Comparison of ENCODE assay signal across 8 cellular contexts in the genomic region with DNA sequence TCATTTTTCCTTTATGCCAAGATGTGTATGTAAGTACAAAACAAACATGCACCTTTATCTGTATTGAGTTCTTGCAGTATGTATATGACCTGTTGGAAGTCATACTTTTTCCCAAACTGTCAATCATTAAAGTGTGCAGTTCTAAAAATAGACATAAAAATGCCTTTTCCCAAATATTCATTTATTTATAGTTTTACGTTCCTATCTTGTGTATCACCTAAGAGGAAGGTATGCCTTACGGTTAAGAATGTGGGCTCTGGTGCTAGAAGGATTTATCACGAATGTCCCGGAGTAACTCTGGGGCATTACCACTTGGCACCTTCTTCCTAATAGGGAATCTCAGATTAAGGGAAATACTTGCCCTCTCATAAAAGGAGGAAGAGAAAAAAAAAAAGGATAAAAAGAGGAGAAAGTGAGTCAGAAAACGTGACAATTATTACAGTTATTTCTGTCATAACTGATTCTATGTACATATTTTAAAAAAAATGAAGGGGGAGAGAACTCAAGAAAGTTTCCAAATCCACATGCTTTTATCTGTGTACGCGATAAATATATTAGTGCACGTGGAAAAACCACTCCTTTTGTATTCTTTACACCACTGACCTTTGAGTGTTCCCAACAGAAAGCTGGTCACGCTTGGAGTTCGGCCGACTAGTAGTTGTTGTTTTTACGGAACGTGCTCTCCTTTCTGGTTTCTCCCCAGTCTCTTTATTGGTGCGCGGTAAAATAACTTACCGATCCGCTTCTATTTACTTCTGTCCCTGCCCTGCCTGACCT. TPM values are rescaled to one million over a fixed set of nuclear protein-coding genes. Genes with fewer than 3 reads are reported as not detected.
A peak's percentile ranks its signal among the peaks of the same experiment; 100 is the strongest.
DNase-seq lines count a peak whose midpoint lies in the region; ATAC-seq and TF ChIP-seq lines count a peak whose summit lies in the region.

No MANE protein-coding gene starts in this region.

- H3K4me3 ChIP-seq in CD8-positive, alpha-beta T cell (ENCODE audit: low read depth, low read length), result peak overlapping the region; percentile 75
- peak overlapping the region; percentile 89 to 97 for H3K4me3 ChIP-seq in muscle layer of colon (ENCODE audit: low read depth in 1 of 2, low read length in 2 of 2)

- no peak for ATAC-seq in CD8-positive, alpha-beta T cell
- ATAC-seq in HG03196 (IDR thresholded peaks at IDR 0.05; ENCODE audit: unreplicated experiment) (peak; percentile 3), GM21737 (IDR thresholded peaks at IDR 0.05; ENCODE audit: unreplicated experiment) (no peak)

- CTCF ChIA-PET in CD8-positive, alpha-beta T cell (lab: Charles Lee), result interaction anchor here (0.6 to 1.7 kb wide), 4 partner anchors 30 to 61 kb away, joined by 3 to 6 read pairs (median 4); a partner anchor contains a TSS

- POLR2A ChIA-PET in CD8-positive, alpha-beta T cell (lab: Charles Lee), result interaction anchor here (1.4 to 4.4 kb wide), 2 partner anchors 11 to 59 kb away, joined by 3 to 59 read pairs; a partner anchor contains a TSS

- intact Hi-C loops in CD8-positive, alpha-beta T cell (cut with DNase I, micrococcal nuclease), result no loop called here

- no peaks in the 10 kb centered on the region for H3K9me3 Mint-ChIP-seq in CD8-positive, alpha-beta T cell

- peaks cover 19% of the 10 kb centered on the region for H3K4me1 Mint-ChIP-seq in CD8-positive, alpha-beta T cell (ENCODE audit: low read depth)

- no peaks in the 10 kb centered on the region for H3K27me3 Mint-ChIP-seq in CD8-positive, alpha-beta T cell (ENCODE audit: low read depth)

- H3K36me3 Mint-ChIP-seq in CD8-positive, alpha-beta T cell, result peaks cover 21% of the 10 kb centered on the region

- H3K36me3 ChIP-seq in CD8-positive, alpha-beta T cell (ENCODE audit: insufficient read depth, low read length), result peaks cover 7% of the 10 kb centered on the region
- H3K36me3 ChIP-seq in muscle layer of colon (ENCODE audit: insufficient read depth, low read length), result peaks cover 5% of the 10 kb centered on the region

- peak overlapping the region; percentile 87 for H3K27ac ChIP-seq in CD8-positive, alpha-beta T cell (ENCODE audit: low read depth, low read length)
- H3K27ac ChIP-seq in caudate nucleus (ENCODE audit: low read depth, low read length) (peak overlapping the region; percentile 94), muscle layer of colon (ENCODE audit: low read depth, low read length) (peak overlapping the region; percentile 92)

- TF ChIP-seq CTCF in CD8-positive, alpha-beta T cell (IDR thresholded peaks at IDR 0.05), result no peak

- no peaks in the 10 kb centered on the region for H3K9me3 ChIP-seq in CD8-positive, alpha-beta T cell (ENCODE audit: low read length)
- H3K9me3 ChIP-seq in muscle layer of colon (ENCODE audit: low read length), result no peaks in the 10 kb centered on the region

- peak overlapping the region; percentile 92 for H3K9ac ChIP-seq in muscle layer of colon (ENCODE audit: low read length)

- no peak overlapping the region for H3K27ac Mint-ChIP-seq in CD8-positive, alpha-beta T cell

- no peaks in the 10 kb centered on the region for H3K27me3 ChIP-seq in CD8-positive, alpha-beta T cell (ENCODE audit: insufficient read depth, low read length)
- no peaks in the 10 kb centered on the region for H3K27me3 ChIP-seq in muscle layer of colon (ENCODE audit: control insufficient read depth in 1 of 2, insufficient read depth in 2 of 2, low read length in 2 of 2)

- H3K4me3 Mint-ChIP-seq in CD8-positive, alpha-beta T cell, result no peak overlapping the region

- no peak for DNase-seq in CD8-positive, alpha-beta T cell
- peak in 1 of 61 donors; percentile 41 for DNase-seq in caudate nucleus (lab: John Stamatoyannopoulos, UW)
- DNase-seq in stimulated activated CD4-positive, alpha-beta T cell treated with anti-CD3 and anti-CD28 coated beads, Interleukin-12 subunit alpha, Interleukin-12 subunit beta, amount 100 ng/mL, for 4 hours, result no peak
- no peak for DNase-seq in stimulated activated CD4-positive, alpha-beta T cell treated with anti-CD3 and anti-CD28 coated beads, Interleukin-1b, Interleukin-23, amount 100 ng/mL, for 48 hours
- DNase-seq in activated CD4-positive, alpha-beta T cell treated with anti-CD3 and anti-CD28 coated beads for 48 hours, result no peak

- peaks cover 27% of the 10 kb centered on the region for H3K4me1 ChIP-seq in CD8-positive, alpha-beta T cell (ENCODE audit: insufficient read depth, low read length)
- peaks cover 26% of the 10 kb centered on the region for H3K4me1 ChIP-seq in muscle layer of colon (ENCODE audit: insufficient read depth, low read length)

RNA-seq across cellular contexts. Expression of a gene that starts 0.7 kb away (rescaled TPM):
- 1 to 10 TPM; 7.1 to 7.3 TPM for total RNA-seq in CD8-positive, alpha-beta T cell

RNA-seq across cellular contexts. Expression of a gene that starts 1.1 kb away (rescaled TPM):
- total RNA-seq in CD8-positive, alpha-beta T cell, result 10 to 100 TPM; 51.4 to 57.9 TPM
